Comparison of ENCODE assay signal across 27 cellular contexts in genomic region chr7:90631502-90631901, GRCh38.
"Had no signal": no experiment of that assay in that cellular context is flagged by ENCODE, and none has a peak within 500 bp of the region (broad histone marks: within the 10 kb centered on the region; RNA-seq: fewer than 3 reads in every experiment).

No MANE protein-coding gene starts in this region.

- H3K36me3 ChIP-seq: left ventricle myocardium inferior, pancreas, prostate gland, tibial nerve, vagina had no signal

- H3K36me3 Mint-ChIP-seq: immature natural killer cell; naive thymus-derived CD8-positive, alpha-beta T cell had no signal

- ATAC-seq: naive thymus-derived CD8-positive, alpha-beta T cell; pancreas; right cardiac atrium; sciatic nerve; stimulated activated naive CD8-positive, alpha-beta T cell treated with anti-CD3 and anti-CD28 coated beads, Interleukin-15, amount 100 ng/mL, for 72 hours had no signal

- H3K9me3 Mint-ChIP-seq: neural crest cell; stimulated activated naive CD8-positive, alpha-beta T cell treated with anti-CD3 and anti-CD28 coated beads, Interleukin-15, amount 100 ng/mL, for 72 hours had no signal

- H3K27ac ChIP-seq: left ventricle myocardium inferior, pancreas, prostate gland, skin epidermis, tibial nerve, vagina had no signal

- H3K4me1 Mint-ChIP-seq: immature natural killer cell; stimulated activated naive CD8-positive, alpha-beta T cell treated with anti-CD3 and anti-CD28 coated beads, Interleukin-15, amount 100 ng/mL, for 72 hours had no signal

- H3K9me3 ChIP-seq: left ventricle myocardium inferior, pancreas, prostate gland, tibial nerve, vagina had no signal

- H3K4me1 ChIP-seq: pancreas, prostate gland, tibial nerve, vagina had no signal

- H3K27me3 ChIP-seq: pancreas, tibial nerve, vagina had no signal

- H3K27me3 Mint-ChIP-seq: naive thymus-derived CD8-positive, alpha-beta T cell; stimulated activated naive CD8-positive, alpha-beta T cell treated with anti-CD3 and anti-CD28 coated beads, Interleukin-15, amount 100 ng/mL, for 72 hours; type B pancreatic cell had no signal

- H3K4me3 Mint-ChIP-seq: immature natural killer cell; naive thymus-derived CD8-positive, alpha-beta T cell; nephron; neural crest cell; stimulated activated naive CD8-positive, alpha-beta T cell treated with anti-CD3 and anti-CD28 coated beads, Interleukin-15, amount 100 ng/mL, for 72 hours; type B pancreatic cell had no signal

- H3K27ac Mint-ChIP-seq: immature natural killer cell; naive thymus-derived CD8-positive, alpha-beta T cell; nephron; type B pancreatic cell had no signal

- H3K4me3 ChIP-seq: left ventricle myocardium inferior, lung, pancreas, prostate gland, skin epidermis, tibial nerve, vagina had no signal

- DNase-seq: hypothalamus; immature natural killer cell; kidney; left ventricle myocardium inferior; mesenchymal stem cell; naive thymus-derived CD8-positive, alpha-beta T cell; nucleus accumbens; pancreas; posterior cingulate gyrus; retina; right cardiac atrium; stimulated activated CD4-positive, alpha-beta T cell treated with anti-CD3 and anti-CD28 coated beads, Interleukin-12 subunit alpha, Interleukin-12 subunit beta, amount 100 ng/mL, for 4 hours; stimulated activated CD4-positive, alpha-beta T cell treated with anti-CD3 and anti-CD28 coated beads, Interleukin-15, amount 100 ng/mL, for 24 hours; stimulated activated CD4-positive, alpha-beta T cell treated with anti-CD3 and anti-CD28 coated beads, Interleukin-2, amount 100 ng/mL, for 24 hours; stimulated activated CD4-positive, alpha-beta T cell treated with anti-CD3 and anti-CD28 coated beads, Interleukin-4, amount 100 ng/mL, for 1 hour; stimulated activated naive CD4-positive, alpha-beta T cell treated with Interleukin-2 at 50 U/mL for 16 hours; stimulated activated naive CD8-positive, alpha-beta T cell treated with anti-CD3 and anti-CD28 coated beads, Interleukin-15, amount 100 ng/mL, for 72 hours; substantia nigra had no signal
